In the genomic region with DNA sequence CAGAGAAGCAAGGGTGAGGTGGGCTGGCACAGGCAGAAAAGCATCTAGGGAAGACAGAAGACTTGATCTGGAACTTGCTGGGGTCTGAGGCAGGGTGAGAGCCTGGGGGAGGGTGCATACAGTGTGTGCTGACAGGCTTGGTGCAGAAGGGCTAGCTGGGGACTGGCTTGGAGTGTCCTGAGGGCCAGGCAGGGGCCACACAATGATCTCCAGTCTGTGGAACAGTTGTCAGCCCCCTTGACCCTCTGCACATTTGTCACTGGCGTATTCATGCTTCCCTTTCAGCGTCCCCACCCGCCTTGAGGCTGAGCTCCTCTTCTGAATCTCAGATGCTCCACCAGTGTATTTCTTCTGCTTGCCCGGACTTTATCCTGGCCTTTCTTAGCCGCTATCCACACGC, we compare ENCODE assay signal across 21 cellular contexts.
"Had no signal": no experiment of that assay in that cellular context is flagged by ENCODE, and none has a peak within 500 bp of the region (broad histone marks: within the 10 kb centered on the region; RNA-seq: fewer than 3 reads in every experiment).

No MANE protein-coding gene starts in this region.

- H3K4me3 Mint-ChIP-seq: activated naive CD4-positive, alpha-beta T cell treated with anti-CD3 and anti-CD28 coated beads, Interleukin-2, amount 50 U/mL, for 24 hours; immature natural killer cell had no signal

- FAIRE-seq: urothelium cell line had no signal

- H3K36me3 Mint-ChIP-seq: activated naive CD4-positive, alpha-beta T cell treated with anti-CD3 and anti-CD28 coated beads, Interleukin-2, amount 50 U/mL, for 24 hours; immature natural killer cell had no signal

- H3K9me3 ChIP-seq: adrenal gland, ascending aorta, ovary, prostate gland, right atrium auricular region, stomach, suprapubic skin, tibial nerve had no signal

- H3K4me3 ChIP-seq: adrenal gland, ascending aorta, ovary, prostate gland, right atrium auricular region, stomach, suprapubic skin, tibial nerve had no signal

- H3K36me3 ChIP-seq: adrenal gland, ascending aorta, ovary, prostate gland, right atrium auricular region, suprapubic skin had no signal

- DNase-seq: activated gamma-delta T cell treated with Interleukin-2 at 50 U/mL for 16 hours; activated T-cell treated with anti-CD3 and anti-CD28 coated beads, Interleukin-2, amount 50 U/mL, for 1 hour; adrenal gland; central memory CD4-positive, alpha-beta T cell; dermis blood vessel endothelial cell; effector CD8-positive, alpha-beta T cell; erythroblast; foreskin melanocyte; immature natural killer cell; midbrain; ovary; stimulated activated CD4-positive, alpha-beta T cell treated with anti-CD3 and anti-CD28 coated beads, Interleukin-1b, Interleukin-23, amount 100 ng/mL, for 48 hours; stomach; T-helper 9 cell had no signal

- H3K27me3 ChIP-seq: ascending aorta, ovary, right atrium auricular region, tibial nerve had no signal

- H3K27ac Mint-ChIP-seq: activated naive CD4-positive, alpha-beta T cell treated with anti-CD3 and anti-CD28 coated beads, Interleukin-2, amount 50 U/mL, for 24 hours; immature natural killer cell had no signal

- H3K4me1 ChIP-seq: prostate gland had no signal

- H3K27ac ChIP-seq: adrenal gland, ascending aorta, ovary, prostate gland, right atrium auricular region, stomach, suprapubic skin, tibial nerve had no signal

- H3K9me3 Mint-ChIP-seq: activated naive CD4-positive, alpha-beta T cell treated with anti-CD3 and anti-CD28 coated beads, Interleukin-2, amount 50 U/mL, for 24 hours; immature natural killer cell had no signal
